20 cellular contexts compared by ENCODE assay signal in the genomic region with DNA sequence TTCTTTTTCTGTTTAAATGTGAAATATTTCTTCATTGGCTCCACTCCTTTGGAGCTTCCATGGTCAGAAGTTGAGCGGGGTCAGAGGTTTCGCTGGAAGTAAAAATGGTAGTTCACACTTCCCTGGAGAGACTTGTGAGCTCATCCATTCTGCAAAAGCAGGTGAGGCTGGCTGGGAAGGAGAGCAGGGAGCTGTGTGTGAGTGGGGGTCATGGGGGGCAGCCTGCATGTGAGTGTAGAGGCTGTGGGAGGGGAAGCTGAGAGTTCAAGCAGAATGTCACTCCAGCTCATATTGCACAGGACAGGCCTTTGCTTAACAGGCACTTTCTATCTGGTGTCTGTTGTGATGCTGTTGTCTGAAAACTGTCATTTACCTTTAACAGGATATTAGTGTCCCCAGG. TPM values are rescaled to one million over a fixed set of nuclear protein-coding genes. Genes with fewer than 3 reads are reported as not detected.
A peak's percentile ranks its signal among the peaks of the same experiment; 100 is the strongest.
DNase-seq lines count a peak whose midpoint lies in the region; ATAC-seq and TF ChIP-seq lines count a peak whose summit lies in the region.
"Had no signal": no experiment of that assay in that cellular context is flagged by ENCODE, and none has a peak within 500 bp of the region (broad histone marks: within the 10 kb centered on the region; RNA-seq: fewer than 3 reads in every experiment).

No MANE protein-coding gene starts in this region.

- peaks cover 64% of the 10 kb centered on the region for H3K4me1 Mint-ChIP-seq in CD8-positive, alpha-beta T cell (ENCODE audit: low read depth)
- peaks cover 61 to 72% (median 67%) of the 10 kb centered on the region in 3 donors for H3K4me1 Mint-ChIP-seq in T-cell
- H3K4me1 Mint-ChIP-seq in activated naive CD8-positive, alpha-beta T cell treated with anti-CD3 and anti-CD28 coated beads for 36 hours, result peaks cover 35% of the 10 kb centered on the region
- peaks cover 17 to 75% (median 55%) of the 10 kb centered on the region in 4 donors for H3K4me1 Mint-ChIP-seq in naive thymus-derived CD8-positive, alpha-beta T cell

- intact Hi-C loops in CD8-positive, alpha-beta T cell (cut with DNase I, micrococcal nuclease), result loop anchor here in 1 of 2 experiments (2.0 kb wide), 1 partner anchor 15 kb away; no protein-coding TSS in a partner anchor

- POLR2A ChIA-PET in CD8-positive, alpha-beta T cell (lab: Charles Lee), result interaction anchor here (0.9 to 1.9 kb wide), 9 partner anchors 8 to 106 kb away, joined by 3 to 6 read pairs (median 5); partner anchors contain the start of gene GIMAP6
- POLR2A ChIA-PET in T-cell (lab: Charles Lee), result interaction anchor here in 1 of 2 donors (0.8 kb wide), 1 partner anchor 174 kb away, joined by 3 read pairs; no protein-coding TSS in a partner anchor
- POLR2A ChIA-PET in naive thymus-derived CD8-positive, alpha-beta T cell (lab: Charles Lee), result interaction anchor here (0.7 to 5.0 kb wide), 12 partner anchors 8 to 198 kb away, joined by 3 to 41 read pairs (median 7); partner anchors contain the start of genes GIMAP1, GIMAP2, GIMAP4 and GIMAP6

- no peak overlapping the region for H3K4me3 ChIP-seq in CD8-positive, alpha-beta T cell (ENCODE audit: low read depth, low read length)

- no peak for TF ChIP-seq CTCF in CD8-positive, alpha-beta T cell (IDR thresholded peaks at IDR 0.05)

- DNase-seq in CD8-positive, alpha-beta T cell, result no peak
- no peak for DNase-seq in T-cell
- no peak for DNase-seq in activated naive CD8-positive, alpha-beta T cell treated with anti-CD3 and anti-CD28 coated beads for 36 hours
- no peak for DNase-seq in naive thymus-derived CD8-positive, alpha-beta T cell
- DNase-seq in stimulated activated CD4-positive, alpha-beta T cell treated with anti-CD3 and anti-CD28 coated beads, Interleukin-1b, Interleukin-23, amount 100 ng/mL, for 48 hours, result no peak
- no peak for DNase-seq in GOT3 (lab: John Stamatoyannopoulos, UW)
- no peak for DNase-seq in Ammon's horn (ENCODE audit: low spot score)
- DNase-seq: DMS53, EL, GF-D8, Kasumi-1, NCI-H1417, NCI-H187, NCI-H446, NCI-H526 had no signal

- peaks cover 48% of the 10 kb centered on the region for H3K4me1 ChIP-seq in CD8-positive, alpha-beta T cell (ENCODE audit: insufficient read depth, low read length)

- H3K9me3 ChIP-seq in CD8-positive, alpha-beta T cell (ENCODE audit: low read length), result no peaks in the 10 kb centered on the region

- peaks cover 43% of the 10 kb centered on the region for H3K36me3 Mint-ChIP-seq in CD8-positive, alpha-beta T cell
- H3K36me3 Mint-ChIP-seq in T-cell, result peaks cover 36% of the 10 kb centered on the region
- H3K36me3 Mint-ChIP-seq in activated naive CD8-positive, alpha-beta T cell treated with anti-CD3 and anti-CD28 coated beads for 36 hours, result peaks cover 53% of the 10 kb centered on the region
- peaks cover 4 to 34% (median 28%) of the 10 kb centered on the region in 3 donors for H3K36me3 Mint-ChIP-seq in naive thymus-derived CD8-positive, alpha-beta T cell

- CTCF ChIA-PET in CD8-positive, alpha-beta T cell (lab: Charles Lee), result interaction anchor here (0.6 to 1.2 kb wide), 4 partner anchors 11 to 228 kb away, joined by 3 to 4 read pairs (median 3); partner anchors contain the start of gene GIMAP6
- CTCF ChIA-PET in T-cell (lab: Charles Lee), result no interaction called here

- H3K36me3 ChIP-seq in CD8-positive, alpha-beta T cell (ENCODE audit: insufficient read depth, low read length), result no peaks in the 10 kb centered on the region

- no peak overlapping the region for H3K27ac ChIP-seq in CD8-positive, alpha-beta T cell (ENCODE audit: low read depth, low read length)

- no peaks in the 10 kb centered on the region for H3K27me3 ChIP-seq in CD8-positive, alpha-beta T cell (ENCODE audit: insufficient read depth, low read length)

- peak overlapping the region; percentile 73 for H3K27ac Mint-ChIP-seq in CD8-positive, alpha-beta T cell
- peak overlapping the region; percentile 87 to 88 for H3K27ac Mint-ChIP-seq in T-cell
- H3K27ac Mint-ChIP-seq in activated naive CD8-positive, alpha-beta T cell treated with anti-CD3 and anti-CD28 coated beads for 36 hours, result peak overlapping the region; percentile 36
- H3K27ac Mint-ChIP-seq in naive thymus-derived CD8-positive, alpha-beta T cell, result peak overlapping the region in 8 of 10 donors; percentile 40 to 92 (median 86)

- no peak overlapping the region for H3K4me3 Mint-ChIP-seq in CD8-positive, alpha-beta T cell
- H3K4me3 Mint-ChIP-seq in T-cell, result peak overlapping the region in 1 of 3 donors; percentile 66
- H3K4me3 Mint-ChIP-seq in activated naive CD8-positive, alpha-beta T cell treated with anti-CD3 and anti-CD28 coated beads for 36 hours, result no peak overlapping the region
- peak overlapping the region in 5 of 10 donors; percentile 14 to 49 (median 33) for H3K4me3 Mint-ChIP-seq in naive thymus-derived CD8-positive, alpha-beta T cell

- ATAC-seq in CD8-positive, alpha-beta T cell, result no peak
- ATAC-seq in T-cell (replicated peaks in 1 of 4), result no peak
- ATAC-seq in naive thymus-derived CD8-positive, alpha-beta T cell, result no peak

- no peaks in the 10 kb centered on the region for H3K27me3 Mint-ChIP-seq in CD8-positive, alpha-beta T cell (ENCODE audit: low read depth)
- no peaks in the 10 kb centered on the region for H3K27me3 Mint-ChIP-seq in T-cell
- no peaks in the 10 kb centered on the region for H3K27me3 Mint-ChIP-seq in activated naive CD8-positive, alpha-beta T cell treated with anti-CD3 and anti-CD28 coated beads for 36 hours
- no peaks in the 10 kb centered on the region for H3K27me3 Mint-ChIP-seq in naive thymus-derived CD8-positive, alpha-beta T cell

- H3K9me3 Mint-ChIP-seq in CD8-positive, alpha-beta T cell, result peaks cover 34% of the 10 kb centered on the region
- H3K9me3 Mint-ChIP-seq in T-cell, result peaks cover 9 to 49% (median 26%) of the 10 kb centered on the region in 3 donors
- H3K9me3 Mint-ChIP-seq in activated naive CD8-positive, alpha-beta T cell treated with anti-CD3 and anti-CD28 coated beads for 36 hours, result peaks cover 45% of the 10 kb centered on the region
- peaks cover 0 to 58% (median 32%) of the 10 kb centered on the region in 9 donors for H3K9me3 Mint-ChIP-seq in naive thymus-derived CD8-positive, alpha-beta T cell

RNA-seq across cellular contexts. Expression of gene GIMAP6, which starts 17.2 kb away (rescaled TPM):
- total RNA-seq in CD8-positive, alpha-beta T cell, result 10 to 100 TPM; 10.5 to 10.8 TPM
- 100 to 1,000 TPM in 3 of 5 donors, 10 to 100 TPM in 2; 55.0 to 168 (median 150) TPM for total RNA-seq in T-cell
- 10 to 100 TPM; 34.2 to 34.8 TPM for total RNA-seq in activated naive CD8-positive, alpha-beta T cell treated with anti-CD3 and anti-CD28 coated beads for 36 hours
- 100 to 1,000 TPM; 213 to 216 TPM for total RNA-seq in naive thymus-derived CD8-positive, alpha-beta T cell
- 100 to 1,000 TPM; 115 to 173 (median 121) TPM for polyA plus RNA-seq in naive thymus-derived CD8-positive, alpha-beta T cell
- total RNA-seq: A673, H1, MCF 10A, SK-MEL-5 had no signal
- polyA plus RNA-seq: BJ, H1 had no signal

RNA-seq across cellular contexts. Expression of gene GIMAP2, which starts 36.1 kb away (rescaled TPM):
- total RNA-seq in CD8-positive, alpha-beta T cell, result 10 to 100 TPM; 58.4 to 58.8 TPM
- 100 to 1,000 TPM in 4 of 5 donors, 10 to 100 TPM in 1; 83.2 to 226 (median 183) TPM for total RNA-seq in T-cell
- 10 to 100 TPM; 40.7 to 41.2 TPM for total RNA-seq in activated naive CD8-positive, alpha-beta T cell treated with anti-CD3 and anti-CD28 coated beads for 36 hours
- 100 to 1,000 TPM; 231 to 238 TPM for total RNA-seq in naive thymus-derived CD8-positive, alpha-beta T cell
- polyA plus RNA-seq in naive thymus-derived CD8-positive, alpha-beta T cell, result 100 to 1,000 TPM in 1 of 3 donors, 10 to 100 TPM in 2; 89.3 to 102 (median 93.8) TPM
- total RNA-seq: H1, MCF 10A had no signal
- polyA plus RNA-seq: H1 had no signal

Comparison
In these comparisons a context has a peak if more than half of its experiments do, and no peak if none do; other contexts are left out.
1. H3K27ac Mint-ChIP-seq: peak in every context shown above with its lines; median percentile 88 in T-cell; 86 in naive thymus-derived CD8-positive, alpha-beta T cell; 73 in CD8-positive, alpha-beta T cell; 36 in activated naive CD8-positive, alpha-beta T cell treated with anti-CD3 and anti-CD28 coated beads for 36 hours.